Comparison of ENCODE assay signal across 1 cellular context in the genomic region with DNA sequence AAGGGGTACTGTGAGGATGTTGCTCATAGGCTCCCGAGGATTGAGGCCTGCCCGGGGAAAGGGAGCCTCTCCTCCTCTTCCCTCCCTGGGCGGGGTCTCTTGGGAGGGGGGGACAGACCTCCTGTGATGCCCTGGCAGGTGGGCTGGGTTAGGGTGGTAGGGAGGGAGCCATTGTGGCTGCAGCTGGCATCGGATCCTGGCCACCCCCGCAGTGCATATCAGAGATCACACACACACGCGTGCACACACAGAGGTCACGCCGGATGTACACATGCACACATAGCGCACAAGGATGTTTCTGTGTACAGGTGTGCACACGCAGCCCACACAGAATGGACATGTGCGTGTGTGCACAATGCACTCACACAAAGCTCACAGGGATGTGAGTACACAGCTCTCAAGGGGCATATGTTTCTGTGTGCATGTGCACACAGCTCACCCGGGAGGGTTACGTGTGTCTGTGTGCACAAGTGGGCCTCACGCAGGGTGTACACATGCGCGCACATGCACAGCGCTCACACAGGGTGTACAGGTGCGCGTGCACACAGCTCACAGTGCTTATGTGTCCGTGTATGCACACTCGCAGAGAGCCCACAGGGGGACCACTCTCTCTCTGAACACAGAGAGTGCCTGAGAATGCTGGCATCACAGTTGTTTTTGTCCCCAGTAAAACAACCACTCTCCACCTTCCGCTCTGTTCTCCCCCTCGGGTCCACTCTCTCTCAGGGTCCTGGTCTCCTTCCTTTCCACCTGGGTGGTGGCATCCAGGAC.
TF ChIP-seq lines count a peak whose summit lies in the region.

No MANE protein-coding gene starts in this region.

TF ChIP-seq in GM12878, 131 proteins besides CTCF, POLR2A, EP300 and RAD21:
- TF ChIP-seq MXI1 (IDR thresholded peaks at IDR 0.05; ENCODE audit: low read depth, low read length): 0 out of 2 replicates have a peak, but pooled peaks have one; percentile 1
- TF ChIP-seq SP1 (IDR thresholded peaks at IDR 0.05; ENCODE audit: low read depth, low read length): no peak
- TF ChIP-seq, protein P1, sequence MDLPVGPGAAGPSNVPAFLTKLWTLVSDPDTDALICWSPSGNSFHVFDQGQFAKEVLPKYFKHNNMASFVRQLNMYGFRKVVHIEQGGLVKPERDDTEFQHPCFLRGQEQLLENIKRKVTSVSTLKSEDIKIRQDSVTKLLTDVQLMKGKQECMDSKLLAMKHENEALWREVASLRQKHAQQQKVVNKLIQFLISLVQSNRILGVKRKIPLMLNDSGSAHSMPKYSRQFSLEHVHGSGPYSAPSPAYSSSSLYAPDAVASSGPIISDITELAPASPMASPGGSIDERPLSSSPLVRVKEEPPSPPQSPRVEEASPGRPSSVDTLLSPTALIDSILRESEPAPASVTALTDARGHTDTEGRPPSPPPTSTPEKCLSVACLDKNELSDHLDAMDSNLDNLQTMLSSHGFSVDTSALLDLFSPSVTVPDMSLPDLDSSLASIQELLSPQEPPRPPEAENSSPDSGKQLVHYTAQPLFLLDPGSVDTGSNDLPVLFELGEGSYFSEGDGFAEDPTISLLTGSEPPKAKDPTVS (IDR thresholded peaks at IDR 0.05; ENCODE audit: low read depth, low read length): no peak
- TF ChIP-seq IRF5 (IDR thresholded peaks at IDR 0.05; ENCODE audit: borderline replicate concordance): no peak
